ENCODE assay signal across 29 cellular contexts in the genomic region with DNA sequence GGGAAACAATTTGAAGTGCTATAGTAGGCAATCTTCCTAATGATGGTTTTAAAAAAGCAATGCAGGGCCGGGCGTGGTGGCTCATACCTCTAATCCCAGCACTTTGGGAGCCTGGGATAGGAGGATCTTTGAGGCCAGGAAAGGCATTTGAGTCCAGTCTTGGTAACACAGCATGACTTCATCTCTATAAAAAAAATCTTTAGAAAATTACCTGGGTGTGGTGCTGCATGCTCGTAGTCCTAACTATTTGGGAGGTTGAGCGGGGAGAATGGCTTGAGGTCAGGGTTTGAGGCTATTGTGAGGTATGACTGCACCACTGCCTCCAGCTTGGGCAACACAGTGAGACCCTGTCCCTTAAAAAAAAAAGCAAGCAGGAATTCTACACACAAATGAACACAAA.
"Had no signal": no experiment of that assay in that cellular context is flagged by ENCODE, and none has a peak within 500 bp of the region (broad histone marks: within the 10 kb centered on the region; RNA-seq: fewer than 3 reads in every experiment).

No MANE protein-coding gene starts in this region.

- ATAC-seq: natural killer cell; psoas muscle; right cardiac atrium; right lobe of liver; stimulated activated memory B cell treated with anti-CD40 and anti-IgM and Interleukin-4, amounts not matched to agents 10 μg/mL and 1 μg/mL and 100 μg/mL, for 72 hours; stimulated activated naive CD8-positive, alpha-beta T cell treated with anti-CD3 and anti-CD28 coated beads, Interleukin-15, amount 100 ng/mL, for 72 hours; stimulated activated naive CD8-positive, alpha-beta T cell treated with anti-CD3 and anti-CD28 coated beads, Interleukin-15, Interleukin-2, amounts not matched to agents 100 U/mL and 50 U/mL, for 24 hours; upper lobe of right lung had no signal

- H3K27ac ChIP-seq: neural progenitor cell, ovary, parathyroid adenoma, psoas muscle, right lobe of liver, sigmoid colon, skin epidermis, spleen, suprapubic skin, testis, tibial artery, transverse colon, upper lobe of right lung, uterus had no signal

- H3K4me2 ChIP-seq: neural progenitor cell, smooth muscle cell had no signal

- H3K4me1 ChIP-seq: neural progenitor cell, parathyroid adenoma, psoas muscle, right lobe of liver, spleen, suprapubic skin, testis, tibial artery, transverse colon, upper lobe of right lung, uterus had no signal

- H2AFZ ChIP-seq: neural progenitor cell, parathyroid adenoma had no signal

- H3K4me3 ChIP-seq: neural progenitor cell, ovary, psoas muscle, right lobe of liver, sigmoid colon, skin epidermis, smooth muscle cell, spleen, suprapubic skin, testis, tibial artery, transverse colon, upper lobe of right lung, uterus had no signal

- H3K79me2 ChIP-seq: parathyroid adenoma had no signal

- DNase-seq: natural killer cell; occipital lobe; ovary; posterior cingulate gyrus; psoas muscle; right cardiac atrium; right lobe of liver; sigmoid colon; spleen; stimulated activated CD4-positive, alpha-beta T cell treated with anti-CD3 and anti-CD28 coated beads, Interleukin-12 subunit alpha, Interleukin-12 subunit beta, amount 100 ng/mL, for 4 hours; stimulated activated CD4-positive, alpha-beta T cell treated with anti-CD3 and anti-CD28 coated beads, Interleukin-1b, Interleukin-23, amount 100 ng/mL, for 48 hours; stimulated activated CD4-positive, alpha-beta T cell treated with anti-CD3 and anti-CD28 coated beads, Interleukin-4, amount 100 ng/mL, for 1 hour; stimulated activated CD4-positive, alpha-beta T cell treated with anti-CD3 and anti-CD28 coated beads, Interleukin-4, amount 100 ng/mL, for 4 hours; stimulated activated CD8-positive, alpha-beta memory T cell treated with anti-CD3 and anti-CD28 coated beads, Interleukin-4, amount 100 ng/mL, for 48 hours; stimulated activated naive CD4-positive, alpha-beta T cell; stimulated activated naive CD8-positive, alpha-beta T cell treated with anti-CD3 and anti-CD28 coated beads, Interleukin-15, amount 100 ng/mL, for 72 hours; stimulated activated naive CD8-positive, alpha-beta T cell treated with anti-CD3 and anti-CD28 coated beads, Interleukin-15, Interleukin-2, amounts not matched to agents 100 U/mL and 50 U/mL, for 24 hours; substantia nigra; testis; tibial artery; transverse colon; upper lobe of right lung; uterus had no signal

- H3K27me3 ChIP-seq: neural progenitor cell, ovary, right lobe of liver, sigmoid colon, spleen, suprapubic skin, testis, tibial artery, transverse colon, upper lobe of right lung, uterus had no signal

- H3K9ac ChIP-seq: neural progenitor cell, parathyroid adenoma had no signal

- H3K9me3 ChIP-seq: ovary, psoas muscle, right lobe of liver, sigmoid colon, spleen, suprapubic skin, testis, tibial artery, transverse colon, upper lobe of right lung, uterus had no signal

- H3K36me3 ChIP-seq: neural progenitor cell, ovary, right lobe of liver, sigmoid colon, spleen, suprapubic skin, tibial artery, transverse colon, upper lobe of right lung, uterus had no signal
